14 cellular contexts compared by ENCODE assay signal in genomic region chr2:237618449-237618848, GRCh38. TPM values are rescaled to one million over a fixed set of nuclear protein-coding genes. Genes with fewer than 3 reads are reported as not detected.
DNase-seq lines count a peak whose midpoint lies in the region; ATAC-seq, FAIRE-seq and TF ChIP-seq lines count a peak whose summit lies in the region.
"Had no signal": no experiment of that assay in that cellular context is flagged by ENCODE, and none has a peak within 500 bp of the region (broad histone marks: within the 10 kb centered on the region; RNA-seq: fewer than 3 reads in every experiment).

No MANE protein-coding gene starts in this region.

- H3K79me2 ChIP-seq in osteoblast (ENCODE audit: insufficient read depth, low read length), result no peaks in the 10 kb centered on the region

- intact Hi-C loops in cardiac septum (cut with DNase I), result no loop called here

- peak; percentile 25 for DNase-seq in AG09319 (ENCODE audit: extremely low read depth, low read depth)
- peak; percentile 66 for DNase-seq in RPMI7951 (ENCODE audit: low read depth)
- peak; percentile 71 for DNase-seq in fibroblast of gingiva (ENCODE audit: low read depth)
- peak; percentile 88 for DNase-seq in osteoblast (ENCODE audit: insufficient read length, low spot score, missing footprints)
- no peak for DNase-seq in cardiac septum (ENCODE audit: low spot score)
- DNase-seq in frontal cortex (ENCODE audit: low spot score in 2 of 2), result no peak
- DNase-seq in glomerular visceral epithelial cell (ENCODE audit: extremely low spot score), result no peak
- DNase-seq: ACHN; activated CD8-positive, alpha-beta memory T cell treated with anti-CD3 and anti-CD28 coated beads, Interleukin-2, amount 50 U/mL, for 48 hours; DMS 273 treated with DMSO at 0.1 percent for 48 hours; NCI-H187; NCI-H524 treated with DMSO at 0.1 percent for 48 hours had no signal

- no peak for ATAC-seq in GM18520 (IDR thresholded peaks at IDR 0.05; ENCODE audit: unreplicated experiment)
- ATAC-seq: Panc1 had no signal

- H3K4me2 ChIP-seq in osteoblast (ENCODE audit: insufficient read depth, low read length), result no peak overlapping the region

- H2AFZ ChIP-seq in osteoblast (ENCODE audit: low read length), result no peak overlapping the region

- no peaks in the 10 kb centered on the region for H3K9me3 ChIP-seq in osteoblast (ENCODE audit: low read depth, low read length)

- no peaks in the 10 kb centered on the region for H3K27me3 ChIP-seq in osteoblast (ENCODE audit: insufficient read depth, low read length)

- no peak overlapping the region for H3K4me3 ChIP-seq in osteoblast (ENCODE audit: insufficient read depth, low read length)

- no peaks in the 10 kb centered on the region for H3K36me3 ChIP-seq in osteoblast (ENCODE audit: insufficient read depth, low read length)

- no peak for FAIRE-seq in frontal cortex (lab: Jason Lieb, UNC)

- H4K20me1 ChIP-seq in osteoblast (ENCODE audit: insufficient read depth, low read length), result no peaks in the 10 kb centered on the region

- peaks cover 29% of the 10 kb centered on the region for H3K4me1 ChIP-seq in osteoblast (ENCODE audit: insufficient read depth, low read length)

- H3K27ac ChIP-seq in osteoblast (ENCODE audit: low read depth, low read length), result peak overlapping the region; percentile 45

- TF ChIP-seq CTCF in AG09319 (IDR thresholded peaks at IDR 0.05; ENCODE audit: low read depth, low read length), result no peak
- TF ChIP-seq CTCF in osteoblast (IDR thresholded peaks at IDR 0.05; ENCODE audit: extremely low read depth, low read depth, low read length), result no peak

RNA-seq across cellular contexts. Expression of gene LRRFIP1, which starts 8.9 kb away (rescaled TPM):
- 48.1 and 57.7 TPM in 2 replicates for total RNA-seq in RPMI7951 (2014; rRNA removed; shearing (Covaris generic))
- total RNA-seq in osteoblast (48.3 and 51.8 TPM in 2 replicates), cardiac septum (157 TPM), frontal cortex (27.7 TPM)

RNA-seq across cellular contexts. Expression of gene RAB17, which starts 27.9 kb away (rescaled TPM):
- 3.6 and 4.5 TPM in 2 replicates for total RNA-seq in RPMI7951 (2014; rRNA removed; shearing (Covaris generic))
- 0.36 TPM in 1 of 2 replicates, not detected in the other for total RNA-seq in osteoblast
- total RNA-seq in cardiac septum, result 3.5 TPM
- total RNA-seq in frontal cortex, result 0.41 TPM

RNA-seq across cellular contexts. Expression of gene PRLH, which starts 52.1 kb away (rescaled TPM):
- not detected in 2 replicates for total RNA-seq in RPMI7951 (2014; rRNA removed; shearing (Covaris generic))
- total RNA-seq in osteoblast, result not detected in 2 replicates
- not detected for total RNA-seq in cardiac septum
- total RNA-seq in frontal cortex, result not detected

Comparison
In these comparisons a context has a peak if more than half of its experiments do, and no peak if none do; other contexts are left out.
1. DNase-seq: peak in AG09319 (single experiment), RPMI7951 (single experiment), fibroblast of gingiva (single experiment) and osteoblast (single experiment); none in cardiac septum (single experiment), frontal cortex (0 of 2) and glomerular visceral epithelial cell (single experiment).